8 cellular contexts compared by ENCODE assay signal in the genomic region with DNA sequence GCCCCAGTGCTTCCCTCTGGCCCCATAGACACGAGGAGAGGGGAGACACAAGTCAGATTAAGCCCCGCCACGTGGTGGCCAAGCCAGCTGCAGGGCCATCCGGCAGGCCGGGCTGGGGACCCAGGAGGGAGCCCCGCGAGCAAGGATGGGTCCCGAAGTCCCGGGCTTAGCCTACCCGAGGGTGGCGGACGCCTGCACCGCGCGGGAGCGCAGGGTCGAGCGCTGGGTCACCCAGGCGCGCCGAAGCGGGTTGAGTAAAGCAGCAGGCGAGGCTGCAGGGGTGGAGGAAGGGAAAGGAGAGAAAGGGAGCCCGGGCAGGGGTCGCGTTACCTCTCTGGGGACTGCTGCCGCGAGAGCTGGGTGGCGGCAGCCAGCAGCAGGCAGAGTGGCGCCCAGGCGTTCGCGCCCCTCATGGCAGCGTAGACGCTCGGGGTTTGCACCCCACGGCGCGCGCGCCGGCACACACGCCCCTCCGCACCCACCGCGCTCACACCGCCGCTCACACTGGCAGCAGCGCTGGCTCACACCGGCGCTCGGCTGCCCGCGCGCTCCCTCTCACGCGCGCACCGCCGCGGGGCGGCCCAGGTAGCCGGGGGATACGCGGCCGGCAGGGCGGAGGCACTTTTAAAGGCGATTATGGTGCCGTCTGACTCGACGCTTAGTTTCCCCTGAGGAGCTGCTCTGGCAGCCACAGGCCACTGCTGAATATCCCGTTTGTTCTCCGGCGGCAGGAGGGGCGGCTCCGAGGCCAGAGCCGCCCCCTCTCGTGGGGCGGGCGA. TPM values are rescaled to one million over a fixed set of nuclear protein-coding genes. Genes with fewer than 3 reads are reported as not detected.
DNase-seq lines count a peak whose midpoint lies in the region; ATAC-seq and TF ChIP-seq lines count a peak whose summit lies in the region.

A gene with protein sequence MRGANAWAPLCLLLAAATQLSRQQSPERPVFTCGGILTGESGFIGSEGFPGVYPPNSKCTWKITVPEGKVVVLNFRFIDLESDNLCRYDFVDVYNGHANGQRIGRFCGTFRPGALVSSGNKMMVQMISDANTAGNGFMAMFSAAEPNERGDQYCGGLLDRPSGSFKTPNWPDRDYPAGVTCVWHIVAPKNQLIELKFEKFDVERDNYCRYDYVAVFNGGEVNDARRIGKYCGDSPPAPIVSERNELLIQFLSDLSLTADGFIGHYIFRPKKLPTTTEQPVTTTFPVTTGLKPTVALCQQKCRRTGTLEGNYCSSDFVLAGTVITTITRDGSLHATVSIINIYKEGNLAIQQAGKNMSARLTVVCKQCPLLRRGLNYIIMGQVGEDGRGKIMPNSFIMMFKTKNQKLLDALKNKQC (minus strand): TSS at position 600 of the 779 bp plus-strand sequence. CDS start 187 bp downstream, at position 413.

- peaks cover 7% of the 10 kb centered on the region for H3K4me1 ChIP-seq in foreskin keratinocyte

- H3K27ac ChIP-seq in foreskin keratinocyte, result no peak within 1 kb of the TSS

- CTCF ChIA-PET in activated CD8-positive, alpha-beta memory T cell treated with anti-CD3 and anti-CD28 coated beads, Interleukin-2, amount 10 ng/mL, durations not matched to agents 7 days and 5 days (lab: Charles Lee), result interaction anchor here (0.7 kb wide), 1 partner anchor 36 kb away, joined by 3 read pairs; no protein-coding TSS in a partner anchor

- ATAC-seq in activated CD8-positive, alpha-beta memory T cell treated with anti-CD3 and anti-CD28 coated beads, Interleukin-2, amount 10 ng/mL, durations not matched to agents 7 days and 5 days, result peak; percentile 79
- ATAC-seq in foreskin keratinocyte (peak; percentile 69), GM19328 (IDR thresholded peaks at IDR 0.05; ENCODE audit: unreplicated experiment) (no peak), HG03159 (IDR thresholded peaks at IDR 0.05; ENCODE audit: unreplicated experiment) (no peak)

- peaks cover 9% of the 10 kb centered on the region for H3K4me1 Mint-ChIP-seq in T-helper 1 cell treated with Interleukin-12 subunit alpha and Interleukin-12 subunit beta and Interleukin-4 antibody, amounts not matched to agents 30 μg/mL and 1 μg/mL, for 36 hours (ENCODE audit: low read depth)
- H3K4me1 Mint-ChIP-seq in activated CD8-positive, alpha-beta memory T cell treated with anti-CD3 and anti-CD28 coated beads, Interleukin-2, amount 10 ng/mL, durations not matched to agents 7 days and 5 days, result peaks cover 9% of the 10 kb centered on the region
- peaks cover 10% of the 10 kb centered on the region for H3K4me1 Mint-ChIP-seq in neural crest cell

- H3K27me3 Mint-ChIP-seq in T-helper 1 cell treated with Interleukin-12 subunit alpha and Interleukin-12 subunit beta and Interleukin-4 antibody, amounts not matched to agents 30 μg/mL and 1 μg/mL, for 36 hours (ENCODE audit: low read depth), result peaks cover 68% of the 10 kb centered on the region
- peaks cover 76% of the 10 kb centered on the region for H3K27me3 Mint-ChIP-seq in activated CD8-positive, alpha-beta memory T cell treated with anti-CD3 and anti-CD28 coated beads, Interleukin-2, amount 10 ng/mL, durations not matched to agents 7 days and 5 days
- H3K27me3 Mint-ChIP-seq in neural crest cell (ENCODE audit: low read depth), result peaks cover 27% of the 10 kb centered on the region

- TF ChIP-seq CTCF in foreskin keratinocyte (conservative IDR thresholded peaks at IDR 0.05) (no peak), neural crest cell (conservative IDR thresholded peaks at IDR 0.05) (peak; percentile 15)

- H3K27ac Mint-ChIP-seq in T-helper 1 cell treated with Interleukin-12 subunit alpha and Interleukin-12 subunit beta and Interleukin-4 antibody, amounts not matched to agents 30 μg/mL and 1 μg/mL, for 36 hours, result no peak within 1 kb of the TSS
- H3K27ac Mint-ChIP-seq in activated CD8-positive, alpha-beta memory T cell treated with anti-CD3 and anti-CD28 coated beads, Interleukin-2, amount 10 ng/mL, durations not matched to agents 7 days and 5 days, result no peak within 1 kb of the TSS
- no peak within 1 kb of the TSS for H3K27ac Mint-ChIP-seq in neural crest cell (ENCODE audit: unreplicated experiment)

- no peaks in the 10 kb centered on the region for H3K36me3 Mint-ChIP-seq in T-helper 1 cell treated with Interleukin-12 subunit alpha and Interleukin-12 subunit beta and Interleukin-4 antibody, amounts not matched to agents 30 μg/mL and 1 μg/mL, for 36 hours (ENCODE audit: low read depth)
- H3K36me3 Mint-ChIP-seq in activated CD8-positive, alpha-beta memory T cell treated with anti-CD3 and anti-CD28 coated beads, Interleukin-2, amount 10 ng/mL, durations not matched to agents 7 days and 5 days, result no peaks in the 10 kb centered on the region
- H3K36me3 Mint-ChIP-seq in neural crest cell (ENCODE audit: low read depth), result no peaks in the 10 kb centered on the region

- H3K27me3 ChIP-seq in foreskin keratinocyte, result peaks cover 18% of the 10 kb centered on the region

- peak within 1 kb of the TSS; percentile 55 for H3K4me3 Mint-ChIP-seq in T-helper 1 cell treated with Interleukin-12 subunit alpha and Interleukin-12 subunit beta and Interleukin-4 antibody, amounts not matched to agents 30 μg/mL and 1 μg/mL, for 36 hours
- peak within 1 kb of the TSS; percentile 45 for H3K4me3 Mint-ChIP-seq in activated CD8-positive, alpha-beta memory T cell treated with anti-CD3 and anti-CD28 coated beads, Interleukin-2, amount 10 ng/mL, durations not matched to agents 7 days and 5 days
- H3K4me3 Mint-ChIP-seq in neural crest cell, result peak within 1 kb of the TSS; percentile 91

- H3K9me3 Mint-ChIP-seq in T-helper 1 cell treated with Interleukin-12 subunit alpha and Interleukin-12 subunit beta and Interleukin-4 antibody, amounts not matched to agents 30 μg/mL and 1 μg/mL, for 36 hours, result no peaks in the 10 kb centered on the region
- H3K9me3 Mint-ChIP-seq in activated CD8-positive, alpha-beta memory T cell treated with anti-CD3 and anti-CD28 coated beads, Interleukin-2, amount 10 ng/mL, durations not matched to agents 7 days and 5 days (ENCODE audit: low read depth), result no peaks in the 10 kb centered on the region
- H3K9me3 Mint-ChIP-seq in neural crest cell, result no peaks in the 10 kb centered on the region

- DNase-seq in T-helper 1 cell (no peak), NCI-H1105 (lab: John Stamatoyannopoulos, UW) (peak; percentile 78), foreskin keratinocyte (peak in 1 of 2 donors; percentile 48), neural crest cell (ENCODE audit: low read depth, low spot score) (peak; percentile 29)
- DNase-seq in activated CD8-positive, alpha-beta memory T cell treated with anti-CD3 and anti-CD28 coated beads, Interleukin-2, amount 10 ng/mL, durations not matched to agents 7 days and 5 days, result no peak

RNA-seq across cellular contexts. Expression of the gene that starts here (rescaled TPM):
- total RNA-seq in activated CD8-positive, alpha-beta memory T cell treated with anti-CD3 and anti-CD28 coated beads, Interleukin-2, amount 10 ng/mL, durations not matched to agents 7 days and 5 days, result not detected
- 3.0 and 3.7 TPM in 2 replicates for total RNA-seq in foreskin keratinocyte
- 2.4 and 3.3 TPM in 2 replicates for polyA plus RNA-seq in foreskin keratinocyte
- 4.9 and 6.3 TPM in 2 replicates for total RNA-seq in neural crest cell

Comparison
In these comparisons a context has a peak if more than half of its experiments do, and no peak if none do; other contexts are left out.
1. Peak in ATAC-seq in activated CD8-positive, alpha-beta memory T cell treated with anti-CD3 and anti-CD28 coated beads, Interleukin-2, amount 10 ng/mL, durations not matched to agents 7 days and 5 days; RNA of the gene not detected or under 1 TPM.
2. DNase-seq: peak in NCI-H1105 (single experiment) and neural crest cell (single experiment); none in T-helper 1 cell (0 of 5) and activated CD8-positive, alpha-beta memory T cell treated with anti-CD3 and anti-CD28 coated beads, Interleukin-2, amount 10 ng/mL, durations not matched to agents 7 days and 5 days (single experiment).
3. Peak in every context shown above with its lines, with median percentiles within 50 percentile points of each other: H3K4me3 Mint-ChIP-seq.